12 cellular contexts compared by ENCODE assay signal in the genomic region with DNA sequence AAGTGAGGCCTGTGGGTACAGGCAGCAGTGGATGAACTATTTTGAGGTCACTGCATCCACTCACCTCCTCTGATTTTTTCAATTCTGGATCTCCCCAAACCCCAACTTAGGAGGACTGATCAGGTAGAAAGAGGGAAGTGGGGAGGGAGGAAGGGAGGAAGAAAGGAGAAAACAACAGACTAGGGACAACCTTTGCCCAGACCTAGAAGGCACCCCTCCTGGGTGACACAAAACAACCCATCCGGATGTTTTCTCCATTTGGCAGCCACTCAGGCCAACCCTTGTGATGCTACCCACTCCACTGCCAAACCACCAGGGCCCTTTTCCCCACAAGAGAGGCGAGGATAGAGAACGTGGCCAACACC. TPM values are rescaled to one million over a fixed set of nuclear protein-coding genes. Genes with fewer than 3 reads are reported as not detected.
DNase-seq lines count a peak whose midpoint lies in the region; ATAC-seq and TF ChIP-seq lines count a peak whose summit lies in the region.
"Had no signal": no experiment of that assay in that cellular context is flagged by ENCODE, and none has a peak within 500 bp of the region (broad histone marks: within the 10 kb centered on the region; RNA-seq: fewer than 3 reads in every experiment).

No MANE protein-coding gene starts in this region.

- H3K4me3 Mint-ChIP-seq in activated naive CD4-positive, alpha-beta T cell treated with anti-CD3 and anti-CD28 coated beads, Interleukin-2, amount 10 ng/mL, durations not matched to agents 7 days and 5 days = peak overlapping the region; percentile 81
- peak overlapping the region; percentile 89 for H3K4me3 Mint-ChIP-seq in activated T-helper 17 cell treated with anti-CD3 and anti-CD28 coated beads, Interleukin-2, amount 50 U/mL, for 72 hours

- peaks cover 31 to 80% (median 59%) of the 10 kb centered on the region in 4 donors for H3K4me1 ChIP-seq in liver (ENCODE audit: control insufficient read depth in 4 of 4, insufficient read depth in 4 of 4, low read length in 3 of 4)
- H3K4me1 ChIP-seq in subcutaneous abdominal adipose tissue (ENCODE audit: control insufficient read depth in 5 of 5, insufficient read depth in 5 of 5, low read length in 5 of 5) = peaks cover 27 to 92% (median 85%) of the 10 kb centered on the region in 5 donors

- no peak for TF ChIP-seq RAD21 in liver (IDR thresholded peaks at IDR 0.05)

- H3K36me3 ChIP-seq in liver (ENCODE audit: control insufficient read depth in 4 of 4, insufficient read depth in 3 of 4, low read depth in 1 of 4, low read length in 3 of 4) (peaks cover 6 to 10% (median 8%) of the 10 kb centered on the region in 4 donors), subcutaneous abdominal adipose tissue (ENCODE audit: control insufficient read depth in 5 of 5, insufficient read depth in 5 of 5, low read length in 5 of 5) (peaks cover 0 to 40% (median 38%) of the 10 kb centered on the region in 5 donors)
- H3K36me3 ChIP-seq: ovary had no signal

- H3K27ac Mint-ChIP-seq in activated naive CD4-positive, alpha-beta T cell treated with anti-CD3 and anti-CD28 coated beads, Interleukin-2, amount 10 ng/mL, durations not matched to agents 7 days and 5 days = peak overlapping the region; percentile 98
- peak overlapping the region; percentile 92 for H3K27ac Mint-ChIP-seq in activated T-helper 17 cell treated with anti-CD3 and anti-CD28 coated beads, Interleukin-2, amount 50 U/mL, for 72 hours

- TF ChIP-seq CTCF in liver (IDR thresholded peaks at IDR 0.05; ENCODE audit: low read depth, low read length, missing input control) = no peak

- no peaks in the 10 kb centered on the region for H3K9me3 ChIP-seq in liver (ENCODE audit: control insufficient read depth in 4 of 4, low read length in 3 of 4)
- H3K9me3 ChIP-seq in subcutaneous abdominal adipose tissue (ENCODE audit: control insufficient read depth in 5 of 5, low read length in 5 of 5) = no peaks in the 10 kb centered on the region
- H3K9me3 ChIP-seq: ovary had no signal

- H3K36me3 Mint-ChIP-seq in activated naive CD4-positive, alpha-beta T cell treated with anti-CD3 and anti-CD28 coated beads, Interleukin-2, amount 10 ng/mL, durations not matched to agents 7 days and 5 days = peaks cover 51% of the 10 kb centered on the region
- H3K36me3 Mint-ChIP-seq in activated T-helper 17 cell treated with anti-CD3 and anti-CD28 coated beads, Interleukin-2, amount 50 U/mL, for 72 hours (ENCODE audit: low read depth) = peaks cover 46% of the 10 kb centered on the region

- no peaks in the 10 kb centered on the region for H3K27me3 Mint-ChIP-seq in activated naive CD4-positive, alpha-beta T cell treated with anti-CD3 and anti-CD28 coated beads, Interleukin-2, amount 10 ng/mL, durations not matched to agents 7 days and 5 days
- H3K27me3 Mint-ChIP-seq in activated T-helper 17 cell treated with anti-CD3 and anti-CD28 coated beads, Interleukin-2, amount 50 U/mL, for 72 hours = no peaks in the 10 kb centered on the region

- no peaks in the 10 kb centered on the region for H3K9me3 Mint-ChIP-seq in activated naive CD4-positive, alpha-beta T cell treated with anti-CD3 and anti-CD28 coated beads, Interleukin-2, amount 10 ng/mL, durations not matched to agents 7 days and 5 days
- H3K9me3 Mint-ChIP-seq in activated T-helper 17 cell treated with anti-CD3 and anti-CD28 coated beads, Interleukin-2, amount 50 U/mL, for 72 hours = no peaks in the 10 kb centered on the region

- DNase-seq in activated naive CD4-positive, alpha-beta T cell treated with anti-CD3 and anti-CD28 coated beads, Interleukin-2, amount 10 ng/mL, durations not matched to agents 7 days and 5 days = no peak
- DNase-seq in activated naive CD4-positive, alpha-beta T cell (lab: John Stamatoyannopoulos, UW) = no peak
- DNase-seq in NCI-H2029 treated with DMSO at 0.1 percent for 48 hours (lab: John Stamatoyannopoulos, UW) (no peak), DMS53 (lab: John Stamatoyannopoulos, UW) (no peak)
- DNase-seq: amygdala, KBM-7, NCI-H2029, ovary had no signal

- H3K9ac ChIP-seq in liver (ENCODE audit: low read depth in 1 of 2, low read length in 2 of 2) = peak overlapping the region; percentile 39 to 99
- peak overlapping the region in 4 of 5 donors; percentile 26 to 94 (median 70) for H3K9ac ChIP-seq in subcutaneous abdominal adipose tissue (ENCODE audit: low read length in 5 of 5)

- H3K4me1 Mint-ChIP-seq in activated naive CD4-positive, alpha-beta T cell treated with anti-CD3 and anti-CD28 coated beads, Interleukin-2, amount 10 ng/mL, durations not matched to agents 7 days and 5 days = peaks cover 78% of the 10 kb centered on the region
- peaks cover 41% of the 10 kb centered on the region for H3K4me1 Mint-ChIP-seq in activated T-helper 17 cell treated with anti-CD3 and anti-CD28 coated beads, Interleukin-2, amount 50 U/mL, for 72 hours

- CTCF ChIA-PET in activated naive CD4-positive, alpha-beta T cell treated with anti-CD3 and anti-CD28 coated beads, Interleukin-2, amount 10 ng/mL, durations not matched to agents 7 days and 5 days (lab: Charles Lee) = no interaction called here

- 38% methylated on average over 3 of the region's 3 CpGs for WGBS in liver

- H3K27me3 ChIP-seq in liver (ENCODE audit: control insufficient read depth in 4 of 4, insufficient read depth in 4 of 4, low read length in 3 of 4) = no peaks in the 10 kb centered on the region
- H3K27me3 ChIP-seq in subcutaneous abdominal adipose tissue (ENCODE audit: control insufficient read depth in 5 of 5, insufficient read depth in 4 of 5, low read length in 5 of 5) = no peaks in the 10 kb centered on the region
- H3K27me3 ChIP-seq: ovary had no signal

- no peak for ATAC-seq in activated T-helper 17 cell treated with anti-CD3 and anti-CD28 coated beads, Interleukin-2, amount 50 U/mL, for 72 hours (replicated peaks)
- ATAC-seq in HG03439 (IDR thresholded peaks at IDR 0.05; ENCODE audit: unreplicated experiment) = no peak

- peak overlapping the region in 1 of 3 donors; percentile 90 for H3K4me3 ChIP-seq in liver (ENCODE audit: low read depth in 1 of 3, low read length in 3 of 3)
- H3K4me3 ChIP-seq in subcutaneous abdominal adipose tissue (ENCODE audit: low read depth in 1 of 5, low read length in 5 of 5) = peak overlapping the region in 3 of 5 donors; percentile 13 to 90 (median 82)
- H3K4me3 ChIP-seq: ovary had no signal

- H3K27ac ChIP-seq in liver (ENCODE audit: low read depth in 1 of 2, low read length in 2 of 2) = peak overlapping the region; percentile 94 to 95
- peak overlapping the region; percentile 97 for H3K27ac ChIP-seq in subcutaneous abdominal adipose tissue (ENCODE audit: low read depth, low read length)
- H3K27ac ChIP-seq: ovary had no signal

TF ChIP-seq in liver, 16 proteins besides CTCF, POLR2A, EP300 and RAD21:
- TF ChIP-seq JUND (IDR thresholded peaks at IDR 0.05) (no peak), EGR1 (IDR thresholded peaks at IDR 0.05; ENCODE audit: low read depth in 2 of 2) (no peak), FOXA2 (IDR thresholded peaks at IDR 0.05) (no peak), SP1 (IDR thresholded peaks at IDR 0.05) (no peak), GABPA (IDR thresholded peaks at IDR 0.05 in 1 of 2, conservative IDR thresholded peaks at IDR 0.05 in 1 of 2) (no peak), FOXA1 (IDR thresholded peaks at IDR 0.05) (no peak), NR2F2 (IDR thresholded peaks at IDR 0.05) (no peak), RXRA (IDR thresholded peaks at IDR 0.05) (no peak), TAF1 (conservative IDR thresholded peaks at IDR 0.05) (no peak), HNF4A (conservative IDR thresholded peaks at IDR 0.05) (no peak)
- TF ChIP-seq, protein P1, sequence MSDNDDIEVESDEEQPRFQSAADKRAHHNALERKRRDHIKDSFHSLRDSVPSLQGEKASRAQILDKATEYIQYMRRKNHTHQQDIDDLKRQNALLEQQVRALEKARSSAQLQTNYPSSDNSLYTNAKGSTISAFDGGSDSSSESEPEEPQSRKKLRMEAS (IDR thresholded peaks at IDR 0.05) = no peak

RNA-seq across cellular contexts. Expression of gene ORMDL3, which starts 2.7 kb away (rescaled TPM):
- total RNA-seq in activated T-helper 17 cell treated with anti-CD3 and anti-CD28 coated beads, Interleukin-2, amount 50 U/mL, for 72 hours = 10 to 100 TPM; 66.8 to 70.3 TPM
- total RNA-seq in liver = 100 to 1,000 TPM; 138 to 141 TPM
- 100 to 1,000 TPM in 1 of 2 donors, 10 to 100 TPM in 1; 71.0 to 112 TPM for polyA plus RNA-seq in liver

RNA-seq across cellular contexts. Expression of gene LRRC3C, which starts 2.9 kb away (rescaled TPM):
- total RNA-seq in activated T-helper 17 cell treated with anti-CD3 and anti-CD28 coated beads, Interleukin-2, amount 50 U/mL, for 72 hours = not detected
- total RNA-seq in liver = under 1 TPM in 1 of 2 donors, not detected in 1; 0.17 TPM
- polyA plus RNA-seq in liver = under 1 TPM; 0.08 to 0.24 TPM

RNA-seq across cellular contexts. Expression of gene GSDMB, which starts 6.2 kb away (rescaled TPM):
- 10 to 100 TPM; 28.9 to 37.6 TPM for total RNA-seq in activated T-helper 17 cell treated with anti-CD3 and anti-CD28 coated beads, Interleukin-2, amount 50 U/mL, for 72 hours
- total RNA-seq in liver = 10 to 100 TPM; 10.3 to 35.1 TPM
- 1 to 10 TPM; 4.2 to 7.9 TPM for polyA plus RNA-seq in liver

RNA-seq across cellular contexts. Expression of gene GSDMA, which starts 38.1 kb away (rescaled TPM):
- total RNA-seq in activated T-helper 17 cell treated with anti-CD3 and anti-CD28 coated beads, Interleukin-2, amount 50 U/mL, for 72 hours = 1 to 10 TPM in 1 of 2 donors, under 1 TPM in 1; 0.63 to 1.1 TPM
- total RNA-seq in liver = under 1 TPM; 0.08 to 0.23 TPM
- under 1 TPM; 0.06 to 0.18 TPM for polyA plus RNA-seq in liver

RNA-seq across cellular contexts. Expression of gene PSMD3, which starts 55.9 kb away (rescaled TPM):
- 100 to 1,000 TPM in 1 of 2 donors, 10 to 100 TPM in 1; 97.6 to 159 TPM for total RNA-seq in activated T-helper 17 cell treated with anti-CD3 and anti-CD28 coated beads, Interleukin-2, amount 50 U/mL, for 72 hours
- 10 to 100 TPM; 62.3 to 80.7 TPM for total RNA-seq in liver
- polyA plus RNA-seq in liver = 10 to 100 TPM; 30.7 to 70.4 TPM
